1 cellular context compared by ENCODE assay signal in genomic region chr2:127743477-127744026, GRCh38.
TF ChIP-seq lines count a peak whose summit lies in the region.

No MANE protein-coding gene starts in this region.

TF ChIP-seq in HepG2, 621 proteins besides CTCF, POLR2A, EP300 and RAD21 (continued from another document):
- TF ChIP-seq ATF5 (CRISPR knock-in tag; IDR thresholded peaks at IDR 0.05; ENCODE audit: low read depth) (no peak), MYNN (CRISPR knock-in tag; IDR thresholded peaks at IDR 0.05; ENCODE audit: low read depth) (no peak)
